Comparison of ENCODE assay signal across 2 cellular contexts in genomic region chr4:47992475-47992874, GRCh38. TPM values are rescaled to one million over a fixed set of nuclear protein-coding genes. Genes with fewer than 3 reads are reported as not detected.
"Had no signal": no experiment of that assay in that cellular context is flagged by ENCODE, and none has a peak within 500 bp of the region (broad histone marks: within the 10 kb centered on the region; RNA-seq: fewer than 3 reads in every experiment).

No MANE protein-coding gene starts in this region.

RNA-seq across cellular contexts. Expression of gene CNGA1, which starts 24.0 kb away (rescaled TPM):
- polyA plus RNA-seq: IgD-negative memory B cell, IMR-90 had no signal

RNA-seq across cellular contexts. Expression of gene NIPAL1, which starts 24.1 kb away (rescaled TPM):
- polyA plus RNA-seq: IgD-negative memory B cell had no signal
